In genomic region chr6:147509900-147510299, GRCh38 we compare ENCODE assay signal across 8 cellular contexts. TPM values are rescaled to one million over a fixed set of nuclear protein-coding genes. Genes with fewer than 3 reads are reported as not detected.
A peak's percentile ranks its signal among the peaks of the same experiment; 100 is the strongest.
DNase-seq lines count a peak whose midpoint lies in the region; ATAC-seq and TF ChIP-seq lines count a peak whose summit lies in the region.

No MANE protein-coding gene starts in this region.

- H3K9me3 Mint-ChIP-seq in Calu3 (ENCODE audit: low read depth, unreplicated experiment) = no peaks in the 10 kb centered on the region
- H3K9me3 Mint-ChIP-seq in WTC11 = no peaks in the 10 kb centered on the region

- POLR2A ChIA-PET in WTC11 (lab: Charles Lee) = no interaction called here

- H3K27ac ChIP-seq in mesodermal cell (ENCODE audit: low read depth, low read length, severe bottlenecking) = no peak overlapping the region

- TF ChIP-seq CTCF in Calu3 (IDR thresholded peaks at IDR 0.05; ENCODE audit: unreplicated experiment) (no peak), WTC11 (IDR thresholded peaks at IDR 0.05) (no peak)

- H3K27me3 Mint-ChIP-seq in Calu3 (ENCODE audit: unreplicated experiment) (peaks cover 27% of the 10 kb centered on the region), WTC11 (ENCODE audit: low read depth) (peaks cover 69% of the 10 kb centered on the region)

- CTCF ChIA-PET in Calu3 (lab: Charles Lee) = no interaction called here
- CTCF ChIA-PET in WTC11 (lab: Charles Lee) = interaction anchor here (1.4 kb wide), 1 partner anchor 142 kb away, joined by 4 read pairs; no protein-coding TSS in a partner anchor

- intact Hi-C loops in Calu3 (cut with micrococcal nuclease; ENCODE audit: unreplicated experiment) = loop anchor here (10.0 kb wide), 2 partner anchors 465 to 955 kb away; no protein-coding TSS in a partner anchor

- H3K36me3 ChIP-seq in HAP-1 (replicated peaks) (no peaks in the 10 kb centered on the region), mesodermal cell (ENCODE audit: control insufficient read depth, insufficient read depth, low read length) (no peaks in the 10 kb centered on the region)

- H3K4me3 Mint-ChIP-seq in Calu3 (ENCODE audit: low read depth, unreplicated experiment) = peak overlapping the region; percentile 89
- peak overlapping the region; percentile 70 for H3K4me3 Mint-ChIP-seq in WTC11

- BruUV-seq in Calu3 (replicated peaks; lab: Mats Ljungman, UMichigan) = no TSS peak

- H3K9me3 ChIP-seq in HAP-1 (no peaks in the 10 kb centered on the region), mesodermal cell (ENCODE audit: control insufficient read depth, low read length) (no peaks in the 10 kb centered on the region)

- H3K4me1 Mint-ChIP-seq in Calu3 (ENCODE audit: low read depth, unreplicated experiment) (peaks cover 19% of the 10 kb centered on the region), WTC11 (peaks cover 11% of the 10 kb centered on the region)

- H3K27ac Mint-ChIP-seq in Calu3 (ENCODE audit: unreplicated experiment) (no peak overlapping the region), WTC11 (no peak overlapping the region)

- peaks cover 27% of the 10 kb centered on the region for H3K27me3 ChIP-seq in HAP-1 (ENCODE audit: low read depth)

- no peak for DNase-seq in Calu3
- no peak for DNase-seq in HAP-1 (ENCODE audit: low spot score in 2 of 2)
- DNase-seq in WTC11 (ENCODE audit: low spot score) = no peak
- no peak for DNase-seq in SKM-1 (lab: John Stamatoyannopoulos, UW; ENCODE audit: unreplicated experiment)
- no peak for DNase-seq in SIG-M5 (lab: John Stamatoyannopoulos, UW)
- DNase-seq in NCI-H1092 (lab: John Stamatoyannopoulos, UW) = no peak
- no peak for DNase-seq in cerebellum (ENCODE audit: low spot score)

- peaks cover 13% of the 10 kb centered on the region for H3K36me3 Mint-ChIP-seq in Calu3 (ENCODE audit: insufficient read depth, unreplicated experiment)
- H3K36me3 Mint-ChIP-seq in WTC11 = no peaks in the 10 kb centered on the region

- H3K4me3 ChIP-seq in HAP-1 (peak overlapping the region; percentile 37), mesodermal cell (ENCODE audit: extremely low read depth, insufficient read depth, low read length, poor library complexity, severe bottlenecking) (peak overlapping the region; percentile 66)

- H3K4me1 ChIP-seq in HAP-1 (no peaks in the 10 kb centered on the region; the same call in 1 of the 2 replicates), mesodermal cell (ENCODE audit: control insufficient read depth, insufficient read depth, low read length, poor library complexity, severe bottlenecking) (peaks cover 9% of the 10 kb centered on the region)

- in situ Hi-C loops in HAP-1 (cut with MboI; ENCODE audit: low sequenced_read_pairs) = loop anchor here (10.0 to 25.0 kb wide), 2 partner anchors 302 to 655 kb away; no protein-coding TSS in a partner anchor

- no peak for ATAC-seq in WTC11

- 67 to 72% methylated on average over 6 of the region's 6 CpGs for WGBS in mesodermal cell (ENCODE audit: insufficient coverage in 2 of 2), 2 experiments

TF ChIP-seq in WTC11, 78 proteins besides CTCF, POLR2A, EP300 and RAD21:
- TF ChIP-seq PRDM15 (CRISPR knock-in tag; IDR thresholded peaks at IDR 0.05) = no peak
- TF ChIP-seq ERG (CRISPR knock-in tag; IDR thresholded peaks at IDR 0.05) = no peak
- TF ChIP-seq OVOL2 (CRISPR knock-in tag; IDR thresholded peaks at IDR 0.05; ENCODE audit: borderline replicate concordance) = no peak
- TF ChIP-seq, protein P1, sequence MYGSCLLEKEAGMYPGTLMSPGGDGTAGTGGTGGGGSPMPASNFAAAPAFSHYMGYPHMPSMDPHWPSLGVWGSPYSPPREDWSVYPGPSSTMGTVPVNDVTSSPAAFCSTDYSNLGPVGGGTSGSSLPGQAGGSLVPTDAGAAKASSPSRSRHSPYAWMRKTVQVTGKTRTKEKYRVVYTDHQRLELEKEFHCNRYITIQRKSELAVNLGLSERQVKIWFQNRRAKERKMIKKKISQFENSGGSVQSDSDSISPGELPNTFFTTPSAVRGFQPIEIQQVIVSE (CRISPR knock-in tag; IDR thresholded peaks at IDR 0.05; ENCODE audit: borderline replicate concordance) = no peak
- TF ChIP-seq ZNF317 (CRISPR knock-in tag; IDR thresholded peaks at IDR 0.05; ENCODE audit: borderline replicate concordance, low read depth) = no peak
- TF ChIP-seq NFE2L1 (CRISPR knock-in tag; IDR thresholded peaks at IDR 0.05) = no peak
- TF ChIP-seq ZNF138 (CRISPR knock-in tag; conservative IDR thresholded peaks at IDR 0.05) = no peak
- TF ChIP-seq MXD4 (CRISPR knock-in tag; IDR thresholded peaks at IDR 0.05; ENCODE audit: borderline replicate concordance) = no peak
- TF ChIP-seq TEAD4 (CRISPR knock-in tag; IDR thresholded peaks at IDR 0.05) = no peak
- no peak for TF ChIP-seq ZNF219 (CRISPR knock-in tag; IDR thresholded peaks at IDR 0.05; ENCODE audit: borderline replicate concordance)

RNA-seq across cellular contexts. Expression of gene SAMD5, which starts 1.4 kb away (rescaled TPM):
- total RNA-seq in Calu3 (2022) = 0.76 TPM in 1 of 2 replicates, not detected in the other
- 0.07 to 0.39 TPM (median 0.21 TPM) in 3 replicates for total RNA-seq in WTC11 (2021)
- 3.1 TPM for polyA plus RNA-seq in mesodermal cell (2013, experiment 1 of 2)
- 5.0 TPM for polyA plus RNA-seq in mesodermal cell (2013, experiment 2 of 2)
- total RNA-seq in cerebellum = 15.5 TPM
